Comparison of ENCODE assay signal across 13 cellular contexts in the genomic region with DNA sequence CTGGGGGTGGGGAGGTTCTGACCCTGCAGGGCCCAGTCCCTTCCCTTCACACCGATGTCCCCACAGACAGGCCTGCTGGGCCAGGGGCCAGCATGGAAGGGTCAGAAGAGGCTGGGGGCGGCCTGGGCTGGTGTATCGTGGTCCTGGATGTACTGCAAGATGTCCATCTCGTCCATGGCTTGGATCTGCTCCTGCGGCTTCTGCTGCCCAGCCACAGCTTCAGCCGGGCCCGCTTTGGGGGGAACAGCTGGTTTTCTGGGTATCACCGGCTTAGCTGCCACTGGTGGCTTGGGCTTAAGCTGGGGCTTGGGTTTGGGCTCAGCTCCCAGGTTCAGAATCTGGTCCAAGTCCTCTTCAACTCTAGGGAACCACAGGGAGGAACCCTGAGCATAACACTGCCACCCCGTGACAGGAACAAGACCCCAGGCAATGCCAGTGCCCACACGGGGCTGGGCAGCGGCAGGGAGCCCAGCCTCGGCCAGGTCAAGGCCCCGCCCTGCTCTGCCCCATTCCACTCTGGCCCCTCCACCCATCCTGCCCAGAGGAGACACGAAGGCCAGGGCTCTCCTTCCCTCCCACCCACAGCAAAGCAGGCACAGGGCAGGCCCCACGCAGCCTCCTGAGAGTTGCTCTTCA. TPM values are rescaled to one million over a fixed set of nuclear protein-coding genes. Genes with fewer than 3 reads are reported as not detected.
DNase-seq lines count a peak whose midpoint lies in the region; ATAC-seq and TF ChIP-seq lines count a peak whose summit lies in the region.
"Had no signal": no experiment of that assay in that cellular context is flagged by ENCODE, and none has a peak within 500 bp of the region (broad histone marks: within the 10 kb centered on the region; RNA-seq: fewer than 3 reads in every experiment).

No MANE protein-coding gene starts in this region.

- H3K27me3 Mint-ChIP-seq in dendritic cell treated with granulocyte-macrophage colony-stimulating factor and Interleukin-4, amounts not matched to agents 40 ng/mL and 50 ng/mL, for 4 days = no peaks in the 10 kb centered on the region
- no peaks in the 10 kb centered on the region for H3K27me3 Mint-ChIP-seq in CD8-positive, alpha-beta T cell (ENCODE audit: low read depth)

- H4K20me1 ChIP-seq in GM23248 (ENCODE audit: insufficient read depth) = no peaks in the 10 kb centered on the region

- peak overlapping the region; percentile 94 for H3K9ac ChIP-seq in GM23248

- ATAC-seq in lower lobe of right lung = peak in 1 of 2 donors; percentile 9
- no peak for ATAC-seq in HG02973 (IDR thresholded peaks at IDR 0.05; ENCODE audit: unreplicated experiment)
- ATAC-seq in CD8-positive, alpha-beta T cell = no peak
- no peak for ATAC-seq in HG03280 (IDR thresholded peaks at IDR 0.05; ENCODE audit: unreplicated experiment)

- H3K36me3 Mint-ChIP-seq in dendritic cell treated with granulocyte-macrophage colony-stimulating factor and Interleukin-4, amounts not matched to agents 40 ng/mL and 50 ng/mL, for 4 days (ENCODE audit: low read depth) = peaks cover 56% of the 10 kb centered on the region
- H3K36me3 Mint-ChIP-seq in CD8-positive, alpha-beta T cell = peaks cover 49% of the 10 kb centered on the region

- H3K9me2 ChIP-seq in GM23248 (ENCODE audit: insufficient read depth) = no peaks in the 10 kb centered on the region

- H3K27me3 ChIP-seq in GM23248 (replicated peaks; ENCODE audit: insufficient read depth) (no peaks in the 10 kb centered on the region), lower lobe of right lung (ENCODE audit: low read depth) (no peaks in the 10 kb centered on the region)
- H3K27me3 ChIP-seq in CD8-positive, alpha-beta T cell (ENCODE audit: insufficient read depth, low read length) = no peaks in the 10 kb centered on the region
- H3K27me3 ChIP-seq: neutrophil had no signal

- intact Hi-C loops in dendritic cell treated with granulocyte-macrophage colony-stimulating factor and Interleukin-4, amounts not matched to agents 40 ng/mL and 50 ng/mL, for 4 days (cut with micrococcal nuclease) = loop anchor here (2.0 kb wide), 1 partner anchor 32 kb away; the partner anchor contains the start of gene HS1BP3
- intact Hi-C loops in lower lobe of right lung (cut with DNase I) = no loop called here
- intact Hi-C loops in CD8-positive, alpha-beta T cell (cut with DNase I, micrococcal nuclease) = no loop called here

- WGBS in GM23248 (ENCODE audit: low coverage in 1 of 2, low lambda C conversion rate in 2 of 2, missing lambda C conversion rate in 2 of 2), 2 experiments = 80% methylated on average over 13 to 14 of the region's 15 CpGs

- no peak for DNase-seq in GM23248
- DNase-seq in lower lobe of right lung = peak; percentile 45
- DNase-seq in CD8-positive, alpha-beta T cell = no peak
- DNase-seq in hippocampal formation (lab: John Stamatoyannopoulos, UW) = no peak
- DNase-seq: activated CD4-positive, alpha-beta T cell treated with anti-CD3 and anti-CD28 coated beads, Interleukin-2, amount 50 U/mL, for 4 hours; activated naive CD4-positive, alpha-beta T cell treated with anti-CD3 and anti-CD28 coated beads for 36 hours; GF-D8; NCI-H524 had no signal

- H3K9me3 ChIP-seq in GM23248 (ENCODE audit: low read depth) (no peaks in the 10 kb centered on the region), lower lobe of right lung (no peaks in the 10 kb centered on the region)
- no peaks in the 10 kb centered on the region for H3K9me3 ChIP-seq in CD8-positive, alpha-beta T cell (ENCODE audit: low read length)
- H3K9me3 ChIP-seq: neutrophil had no signal

- POLR2A ChIA-PET in CD8-positive, alpha-beta T cell (lab: Charles Lee) = interaction anchor here (0.5 kb wide), 1 partner anchor 124 kb away, joined by 3 read pairs; no protein-coding TSS in a partner anchor

- no peak overlapping the region for H3K4me3 Mint-ChIP-seq in dendritic cell treated with granulocyte-macrophage colony-stimulating factor and Interleukin-4, amounts not matched to agents 40 ng/mL and 50 ng/mL, for 4 days
- H3K4me3 Mint-ChIP-seq in CD8-positive, alpha-beta T cell = no peak overlapping the region
- H3K4me3 Mint-ChIP-seq: activated naive CD4-positive, alpha-beta T cell treated with anti-CD3 and anti-CD28 coated beads for 36 hours had no signal

- H3K4me2 ChIP-seq in GM23248 (ENCODE audit: unreplicated experiment) = no peak overlapping the region

- H3K4me1 ChIP-seq in GM23248 (ENCODE audit: insufficient read depth) (peaks cover 14% of the 10 kb centered on the region), lower lobe of right lung (peaks cover 64% of the 10 kb centered on the region)
- no peaks in the 10 kb centered on the region for H3K4me1 ChIP-seq in CD8-positive, alpha-beta T cell (ENCODE audit: insufficient read depth, low read length)

- TF ChIP-seq CTCF in lower lobe of right lung (IDR thresholded peaks at IDR 0.05) = no peak
- TF ChIP-seq CTCF in CD8-positive, alpha-beta T cell (IDR thresholded peaks at IDR 0.05) = no peak

- H3K36me3 ChIP-seq in GM23248 (ENCODE audit: low read depth) = no peaks in the 10 kb centered on the region
- peaks cover 44% of the 10 kb centered on the region for H3K36me3 ChIP-seq in lower lobe of right lung
- peaks cover 16% of the 10 kb centered on the region for H3K36me3 ChIP-seq in CD8-positive, alpha-beta T cell (ENCODE audit: insufficient read depth, low read length)

- peak overlapping the region; percentile 93 for H3K27ac ChIP-seq in GM23248
- H3K27ac ChIP-seq in lower lobe of right lung = peak overlapping the region; percentile 94
- H3K27ac ChIP-seq in skin epidermis = peak overlapping the region in 20 of 21 experiments; percentile 49 to 91 (median 78)
- H3K27ac ChIP-seq in CD8-positive, alpha-beta T cell (ENCODE audit: low read depth, low read length) = no peak overlapping the region

- no peaks in the 10 kb centered on the region for H3F3A ChIP-seq in GM23248 (ENCODE audit: insufficient read depth)

- no peak overlapping the region; the same call in 1 of the 2 replicates for H2AFZ ChIP-seq in GM23248

- peaks cover 51% of the 10 kb centered on the region for H3K4me1 Mint-ChIP-seq in dendritic cell treated with granulocyte-macrophage colony-stimulating factor and Interleukin-4, amounts not matched to agents 40 ng/mL and 50 ng/mL, for 4 days (ENCODE audit: low read depth)
- no peaks in the 10 kb centered on the region for H3K4me1 Mint-ChIP-seq in CD8-positive, alpha-beta T cell (ENCODE audit: low read depth)

- no peaks in the 10 kb centered on the region for H3K9me3 Mint-ChIP-seq in dendritic cell treated with granulocyte-macrophage colony-stimulating factor and Interleukin-4, amounts not matched to agents 40 ng/mL and 50 ng/mL, for 4 days
- no peaks in the 10 kb centered on the region for H3K9me3 Mint-ChIP-seq in CD8-positive, alpha-beta T cell
- H3K9me3 Mint-ChIP-seq: activated naive CD4-positive, alpha-beta T cell treated with anti-CD3 and anti-CD28 coated beads for 36 hours had no signal

- H3K4me3 ChIP-seq in GM23248 = no peak overlapping the region
- H3K4me3 ChIP-seq in lower lobe of right lung = no peak overlapping the region
- no peak overlapping the region for H3K4me3 ChIP-seq in skin epidermis
- H3K4me3 ChIP-seq in CD8-positive, alpha-beta T cell (ENCODE audit: low read depth, low read length) = no peak overlapping the region

- peak overlapping the region; percentile 86 for H3K27ac Mint-ChIP-seq in dendritic cell treated with granulocyte-macrophage colony-stimulating factor and Interleukin-4, amounts not matched to agents 40 ng/mL and 50 ng/mL, for 4 days
- H3K27ac Mint-ChIP-seq in CD8-positive, alpha-beta T cell = no peak overlapping the region
- H3K27ac Mint-ChIP-seq: activated naive CD4-positive, alpha-beta T cell treated with anti-CD3 and anti-CD28 coated beads for 36 hours had no signal

- CTCF ChIA-PET in CD8-positive, alpha-beta T cell (lab: Charles Lee) = interaction anchor here (1.0 to 1.2 kb wide), 2 partner anchors 22 to 43 kb away, joined by 3 read pairs; no protein-coding TSS in a partner anchor

- H3K79me2 ChIP-seq in GM23248 (ENCODE audit: insufficient read depth) = no peaks in the 10 kb centered on the region

- in situ Hi-C loops in GM23248 (cut with MboI) = no loop called here

RNA-seq across cellular contexts. Expression of gene HS1BP3, which starts 31.9 kb away (rescaled TPM):
- total RNA-seq in GM23248 (2014; rRNA removed; shearing (Covaris generic)) = 10.5 and 17.1 TPM in 2 replicates
- polyA plus RNA-seq in GM23248 (2016; fragmentation: Nextera tagmentation; extraction: Ambion mirVana) = 10.6 and 10.9 TPM in 2 replicates
- total RNA-seq in lower lobe of right lung = 39.9 TPM
- total RNA-seq in CD8-positive, alpha-beta T cell = 1 to 10 TPM; 3.3 to 6.9 TPM

RNA-seq across cellular contexts. Expression of gene GDF7, which starts 47.9 kb away (rescaled TPM):
- not detected in 2 replicates for total RNA-seq in GM23248 (2014; rRNA removed; shearing (Covaris generic))
- 0.03 TPM in 1 of 2 replicates, not detected in the other for polyA plus RNA-seq in GM23248 (2016; fragmentation: Nextera tagmentation; extraction: Ambion mirVana)
- total RNA-seq in lower lobe of right lung = 0.62 TPM
- under 1 TPM in 1 of 2 experiments, not detected in 1; 0.06 TPM for total RNA-seq in CD8-positive, alpha-beta T cell
- total RNA-seq: activated naive CD4-positive, alpha-beta T cell treated with anti-CD3 and anti-CD28 coated beads for 36 hours had no signal
